Comparison of ENCODE assay signal across 11 cellular contexts in the genomic region with DNA sequence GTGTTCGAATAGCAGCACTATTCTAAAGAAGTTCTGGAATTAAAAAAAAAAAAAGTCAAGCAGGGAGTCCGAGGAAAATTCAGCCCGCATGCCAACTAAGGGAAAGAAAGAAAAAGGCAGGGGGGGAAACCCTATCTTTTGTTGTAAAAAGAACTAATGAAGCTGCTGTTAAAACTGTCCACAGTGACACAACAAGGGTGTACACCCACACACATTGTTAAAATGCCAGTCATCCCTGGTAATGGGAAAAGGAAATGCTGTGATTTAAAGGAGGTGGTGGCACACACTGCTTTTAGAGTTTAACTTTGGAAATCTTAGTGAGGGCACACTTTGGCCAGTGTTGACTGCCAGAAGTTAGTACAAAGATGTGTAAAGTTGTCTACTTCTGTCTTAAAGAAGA.
DNase-seq lines count a peak whose midpoint lies in the region; ATAC-seq and TF ChIP-seq lines count a peak whose summit lies in the region.
"Had no signal": no experiment of that assay in that cellular context is flagged by ENCODE, and none has a peak within 500 bp of the region (broad histone marks: within the 10 kb centered on the region; RNA-seq: fewer than 3 reads in every experiment).

No MANE protein-coding gene starts in this region.

- peak overlapping the region; percentile 5 for H3K4me3 Mint-ChIP-seq in progenitor cell of endocrine pancreas (ENCODE audit: low read depth)
- no peak overlapping the region for H3K4me3 Mint-ChIP-seq in effector memory CD8-positive, alpha-beta T cell

- no peaks in the 10 kb centered on the region for H3K9me3 Mint-ChIP-seq in progenitor cell of endocrine pancreas (ENCODE audit: low read depth)
- peaks cover 0 to 3% of the 10 kb centered on the region in 2 donors for H3K9me3 Mint-ChIP-seq in effector memory CD8-positive, alpha-beta T cell

- no peak for TF ChIP-seq CTCF in epithelial cell of proximal tubule (conservative IDR thresholded peaks at IDR 0.05; ENCODE audit: low read depth, low read length)
- no peak for TF ChIP-seq CTCF in progenitor cell of endocrine pancreas (IDR thresholded peaks at IDR 0.05; ENCODE audit: unreplicated experiment)

- H3K36me3 Mint-ChIP-seq in progenitor cell of endocrine pancreas (ENCODE audit: insufficient read depth), result no peaks in the 10 kb centered on the region
- H3K36me3 Mint-ChIP-seq in effector memory CD8-positive, alpha-beta T cell (ENCODE audit: insufficient read depth), result no peaks in the 10 kb centered on the region

- H3K4me1 Mint-ChIP-seq in progenitor cell of endocrine pancreas (ENCODE audit: low read depth), result peaks cover 25% of the 10 kb centered on the region
- H3K4me1 Mint-ChIP-seq in effector memory CD8-positive, alpha-beta T cell (ENCODE audit: low read depth in 2 of 2), result no peaks in the 10 kb centered on the region

- DNase-seq in ELR (ENCODE audit: low read depth), result peak; percentile 65
- DNase-seq in RPMI7951 (ENCODE audit: low read depth), result peak; percentile 59
- DNase-seq in epithelial cell of proximal tubule (ENCODE audit: low read depth), result peak; percentile 67
- DNase-seq in progenitor cell of endocrine pancreas (ENCODE audit: low spot score, unreplicated experiment), result no peak
- no peak for DNase-seq in HuH-7.5 (ENCODE audit: low spot score)
- DNase-seq in NCI-H2029 (lab: John Stamatoyannopoulos, UW), result no peak
- DNase-seq in effector memory CD8-positive, alpha-beta T cell, result no peak
- DNase-seq: activated naive CD4-positive, alpha-beta T cell treated with anti-CD3 and anti-CD28 coated beads, Interleukin-2, amount 50 U/mL, for 16 hours; dorsolateral prefrontal cortex; NCI-H2081 had no signal

- H3K27ac Mint-ChIP-seq in progenitor cell of endocrine pancreas, result peak overlapping the region; percentile 46
- H3K27ac Mint-ChIP-seq in effector memory CD8-positive, alpha-beta T cell, result no peak overlapping the region

- ATAC-seq in GM18868 (IDR thresholded peaks at IDR 0.05; ENCODE audit: unreplicated experiment), result no peak
- no peak for ATAC-seq in effector memory CD8-positive, alpha-beta T cell (replicated peaks)

- H3K4me3 ChIP-seq in epithelial cell of proximal tubule (ENCODE audit: low read depth, low read length), result no peak overlapping the region

- no peaks in the 10 kb centered on the region for H3K27me3 Mint-ChIP-seq in progenitor cell of endocrine pancreas
- no peaks in the 10 kb centered on the region for H3K27me3 Mint-ChIP-seq in effector memory CD8-positive, alpha-beta T cell

Comparison
In these comparisons a context has a peak if more than half of its experiments do, and no peak if none do; other contexts are left out.
1. DNase-seq: peak in ELR (single experiment), RPMI7951 (single experiment) and epithelial cell of proximal tubule (single experiment); none in progenitor cell of endocrine pancreas (single experiment), HuH-7.5 (single experiment), NCI-H2029 (single experiment) and effector memory CD8-positive, alpha-beta T cell (0 of 3).